In genomic region chr19:16542045-16542893, GRCh38 we compare ENCODE assay signal across 8 cellular contexts. TPM values are rescaled to one million over a fixed set of nuclear protein-coding genes. Genes with fewer than 3 reads are reported as not detected.
DNase-seq lines count a peak whose midpoint lies in the region; ATAC-seq, FAIRE-seq and TF ChIP-seq lines count a peak whose summit lies in the region.

A gene with protein sequence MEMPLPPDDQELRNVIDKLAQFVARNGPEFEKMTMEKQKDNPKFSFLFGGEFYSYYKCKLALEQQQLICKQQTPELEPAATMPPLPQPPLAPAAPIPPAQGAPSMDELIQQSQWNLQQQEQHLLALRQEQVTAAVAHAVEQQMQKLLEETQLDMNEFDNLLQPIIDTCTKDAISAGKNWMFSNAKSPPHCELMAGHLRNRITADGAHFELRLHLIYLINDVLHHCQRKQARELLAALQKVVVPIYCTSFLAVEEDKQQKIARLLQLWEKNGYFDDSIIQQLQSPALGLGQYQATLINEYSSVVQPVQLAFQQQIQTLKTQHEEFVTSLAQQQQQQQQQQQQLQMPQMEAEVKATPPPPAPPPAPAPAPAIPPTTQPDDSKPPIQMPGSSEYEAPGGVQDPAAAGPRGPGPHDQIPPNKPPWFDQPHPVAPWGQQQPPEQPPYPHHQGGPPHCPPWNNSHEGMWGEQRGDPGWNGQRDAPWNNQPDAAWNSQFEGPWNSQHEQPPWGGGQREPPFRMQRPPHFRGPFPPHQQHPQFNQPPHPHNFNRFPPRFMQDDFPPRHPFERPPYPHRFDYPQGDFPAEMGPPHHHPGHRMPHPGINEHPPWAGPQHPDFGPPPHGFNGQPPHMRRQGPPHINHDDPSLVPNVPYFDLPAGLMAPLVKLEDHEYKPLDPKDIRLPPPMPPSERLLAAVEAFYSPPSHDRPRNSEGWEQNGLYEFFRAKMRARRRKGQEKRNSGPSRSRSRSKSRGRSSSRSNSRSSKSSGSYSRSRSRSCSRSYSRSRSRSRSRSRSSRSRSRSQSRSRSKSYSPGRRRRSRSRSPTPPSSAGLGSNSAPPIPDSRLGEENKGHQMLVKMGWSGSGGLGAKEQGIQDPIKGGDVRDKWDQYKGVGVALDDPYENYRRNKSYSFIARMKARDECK (minus strand): TSS chr19:16542437. CDS start chr19:16542378, 59 bp downstream.

- TF ChIP-seq CTCF in Loucy (conservative IDR thresholded peaks at IDR 0.05; ENCODE audit: low read length) (no peak), RWPE2 (IDR thresholded peaks at IDR 0.05; ENCODE audit: poor library complexity, severe bottlenecking) (no peak), natural killer cell (IDR thresholded peaks at IDR 0.05) (no peak)

- DNase-seq in EL, result peak; percentile 93
- peak; percentile 93 for DNase-seq in H54 (ENCODE audit: insufficient read length, low spot score)
- peak; percentile 91 for DNase-seq in RWPE2 (ENCODE audit: low spot score)
- peak; percentile 93 for DNase-seq in activated T-helper 2 cell treated with anti-CD3 and anti-CD28 coated beads, Interferon-gamma antibody, Interleukin-2, Interleukin-4, amounts not matched to agents 10 μg/mL and 5 μg/mL and 100 μg/mL, durations not matched to agents 14 hours and 24 hours and 36 hours (ENCODE audit: low spot score)
- peak; percentile 87 for DNase-seq in fibroblast of peridontal ligament (ENCODE audit: extremely low read depth)
- DNase-seq in natural killer cell, result peak; percentile 91
- peak; percentile 89 to 94 (median 92) for DNase-seq in stimulated activated naive CD4-positive, alpha-beta T cell (lab: John Stamatoyannopoulos, UW)

- TF ChIP-seq POLR2A in H54 (IDR thresholded peaks at IDR 0.05; ENCODE audit: low read depth, low read length), result peak; percentile 91

- peaks cover 52% of the 10 kb centered on the region for H3K36me3 Mint-ChIP-seq in activated T-helper 2 cell treated with anti-CD3 and anti-CD28 coated beads, Interferon-gamma antibody, Interleukin-2, Interleukin-4, amounts not matched to agents 10 μg/mL and 5 μg/mL and 100 μg/mL, durations not matched to agents 14 hours and 24 hours and 36 hours (ENCODE audit: low read depth)
- no peaks in the 10 kb centered on the region for H3K36me3 Mint-ChIP-seq in natural killer cell

- H3K79me2 ChIP-seq in Loucy (ENCODE audit: insufficient read depth, low read length), result peaks cover 74% of the 10 kb centered on the region

- H3K4me1 ChIP-seq in Loucy (ENCODE audit: insufficient read depth, low read length, poor library complexity, severe bottlenecking) (peaks cover 46% of the 10 kb centered on the region), RWPE2 (ENCODE audit: insufficient read depth, poor library complexity, severe bottlenecking) (peaks cover 5% of the 10 kb centered on the region)

- H4K20me1 ChIP-seq in Loucy (ENCODE audit: insufficient read depth, low read length, poor library complexity, severe bottlenecking), result peaks cover 43% of the 10 kb centered on the region

- H2AFZ ChIP-seq in Loucy (ENCODE audit: low read length), result peak within 1 kb of the TSS; percentile 85

- H3F3A ChIP-seq in Loucy (ENCODE audit: low read depth), result peaks cover 2% of the 10 kb centered on the region; the same call in 1 of the 2 replicates

- peak within 1 kb of the TSS; percentile 95 for H3K27ac Mint-ChIP-seq in activated T-helper 2 cell treated with anti-CD3 and anti-CD28 coated beads, Interferon-gamma antibody, Interleukin-2, Interleukin-4, amounts not matched to agents 10 μg/mL and 5 μg/mL and 100 μg/mL, durations not matched to agents 14 hours and 24 hours and 36 hours
- H3K27ac Mint-ChIP-seq in natural killer cell, result peak within 1 kb of the TSS; percentile 86 to 90

- peak within 1 kb of the TSS; percentile 61 for H3K27ac ChIP-seq in RWPE2 (ENCODE audit: poor library complexity, severe bottlenecking)

- peak within 1 kb of the TSS; percentile 99 for H3K4me3 Mint-ChIP-seq in activated T-helper 2 cell treated with anti-CD3 and anti-CD28 coated beads, Interferon-gamma antibody, Interleukin-2, Interleukin-4, amounts not matched to agents 10 μg/mL and 5 μg/mL and 100 μg/mL, durations not matched to agents 14 hours and 24 hours and 36 hours (ENCODE audit: low read depth)
- H3K4me3 Mint-ChIP-seq in natural killer cell, result peak within 1 kb of the TSS; percentile 94

- no peaks in the 10 kb centered on the region for H3K27me3 Mint-ChIP-seq in activated T-helper 2 cell treated with anti-CD3 and anti-CD28 coated beads, Interferon-gamma antibody, Interleukin-2, Interleukin-4, amounts not matched to agents 10 μg/mL and 5 μg/mL and 100 μg/mL, durations not matched to agents 14 hours and 24 hours and 36 hours (ENCODE audit: low read depth)
- no peaks in the 10 kb centered on the region for H3K27me3 Mint-ChIP-seq in natural killer cell (ENCODE audit: low read depth in 2 of 2)

- peaks cover 28% of the 10 kb centered on the region for H3K4me1 Mint-ChIP-seq in activated T-helper 2 cell treated with anti-CD3 and anti-CD28 coated beads, Interferon-gamma antibody, Interleukin-2, Interleukin-4, amounts not matched to agents 10 μg/mL and 5 μg/mL and 100 μg/mL, durations not matched to agents 14 hours and 24 hours and 36 hours (ENCODE audit: low read depth)
- H3K4me1 Mint-ChIP-seq in natural killer cell, result peaks cover 48 to 55% of the 10 kb centered on the region in 2 donors

- H3K9me2 ChIP-seq in Loucy (replicated peaks; ENCODE audit: low read depth, low read length), result no peaks in the 10 kb centered on the region

- FAIRE-seq in H54 (lab: Jason Lieb, UNC), result no peak

- H3K9ac ChIP-seq in Loucy (ENCODE audit: low read depth, low read length, poor library complexity, severe bottlenecking), result peak within 1 kb of the TSS; percentile 93

- H3K36me3 ChIP-seq in Loucy (ENCODE audit: insufficient read depth, low read length) (peaks cover 6% of the 10 kb centered on the region; the same call in 1 of the 2 replicates), RWPE2 (ENCODE audit: low read depth) (peaks cover 37% of the 10 kb centered on the region)

- intact Hi-C loops in activated T-helper 2 cell treated with anti-CD3 and anti-CD28 coated beads, Interferon-gamma antibody, Interleukin-2, Interleukin-4, amounts not matched to agents 10 μg/mL and 5 μg/mL and 100 μg/mL, durations not matched to agents 14 hours and 24 hours and 36 hours (cut with micrococcal nuclease), result loop anchor here (1.0 to 2.0 kb wide), 5 partner anchors 25 to 86 kb away; partner anchors contain the start of genes C19orf44, CALR3, MED26 and SLC35E1
- intact Hi-C loops in natural killer cell (cut with micrococcal nuclease), result loop anchor here (1.0 to 2.0 kb wide), 5 partner anchors 31 to 117 kb away; partner anchors contain the start of genes C19orf44, CALR3, MED26 and SLC35E1

- H3K4me2 ChIP-seq in Loucy (ENCODE audit: low read depth, low read length, poor library complexity, severe bottlenecking), result peak within 1 kb of the TSS; percentile 88

- H3K27me3 ChIP-seq in Loucy (ENCODE audit: insufficient read depth, low read length, poor library complexity, severe bottlenecking), result no peaks in the 10 kb centered on the region
- no peaks in the 10 kb centered on the region for H3K27me3 ChIP-seq in RWPE2 (ENCODE audit: insufficient read depth, poor library complexity, severe bottlenecking)

- ATAC-seq in RWPE2 (ENCODE audit: low read depth) (peak; percentile 79), natural killer cell (peak; percentile 89 to 95 (median 91))

- H3K4me3 ChIP-seq in Loucy (ENCODE audit: low read length, poor library complexity, severe bottlenecking), result peak within 1 kb of the TSS; percentile 93
- H3K4me3 ChIP-seq in RWPE2 (ENCODE audit: severe bottlenecking), result peak within 1 kb of the TSS; percentile 94

- no peaks in the 10 kb centered on the region for H3K9me3 ChIP-seq in Loucy (ENCODE audit: insufficient read depth, low read depth, low read length)
- H3K9me3 ChIP-seq in RWPE2 (ENCODE audit: severe bottlenecking), result no peaks in the 10 kb centered on the region

- no peaks in the 10 kb centered on the region for H3K9me3 Mint-ChIP-seq in activated T-helper 2 cell treated with anti-CD3 and anti-CD28 coated beads, Interferon-gamma antibody, Interleukin-2, Interleukin-4, amounts not matched to agents 10 μg/mL and 5 μg/mL and 100 μg/mL, durations not matched to agents 14 hours and 24 hours and 36 hours
- H3K9me3 Mint-ChIP-seq in natural killer cell, result no peaks in the 10 kb centered on the region

RNA-seq across cellular contexts. Expression of the gene that starts here (rescaled TPM):
- 79.1 and 82.3 TPM in 2 replicates for total RNA-seq in activated T-helper 2 cell treated with anti-CD3 and anti-CD28 coated beads, Interferon-gamma antibody, Interleukin-2, Interleukin-4, amounts not matched to agents 10 μg/mL and 5 μg/mL and 100 μg/mL, durations not matched to agents 14 hours and 24 hours and 36 hours
- 10 to 100 TPM; 46.5 to 70.8 (median 68.2) TPM for total RNA-seq in natural killer cell

Comparison
In these comparisons a context has a peak if more than half of its experiments do, and no peak if none do; other contexts are left out.
1. Peak in every context shown above with its lines: DNase-seq, ATAC-seq, H3K4me3 ChIP-seq and H3K27ac ChIP-seq.